ENCODE assay signal across 11 cellular contexts in the genomic region with DNA sequence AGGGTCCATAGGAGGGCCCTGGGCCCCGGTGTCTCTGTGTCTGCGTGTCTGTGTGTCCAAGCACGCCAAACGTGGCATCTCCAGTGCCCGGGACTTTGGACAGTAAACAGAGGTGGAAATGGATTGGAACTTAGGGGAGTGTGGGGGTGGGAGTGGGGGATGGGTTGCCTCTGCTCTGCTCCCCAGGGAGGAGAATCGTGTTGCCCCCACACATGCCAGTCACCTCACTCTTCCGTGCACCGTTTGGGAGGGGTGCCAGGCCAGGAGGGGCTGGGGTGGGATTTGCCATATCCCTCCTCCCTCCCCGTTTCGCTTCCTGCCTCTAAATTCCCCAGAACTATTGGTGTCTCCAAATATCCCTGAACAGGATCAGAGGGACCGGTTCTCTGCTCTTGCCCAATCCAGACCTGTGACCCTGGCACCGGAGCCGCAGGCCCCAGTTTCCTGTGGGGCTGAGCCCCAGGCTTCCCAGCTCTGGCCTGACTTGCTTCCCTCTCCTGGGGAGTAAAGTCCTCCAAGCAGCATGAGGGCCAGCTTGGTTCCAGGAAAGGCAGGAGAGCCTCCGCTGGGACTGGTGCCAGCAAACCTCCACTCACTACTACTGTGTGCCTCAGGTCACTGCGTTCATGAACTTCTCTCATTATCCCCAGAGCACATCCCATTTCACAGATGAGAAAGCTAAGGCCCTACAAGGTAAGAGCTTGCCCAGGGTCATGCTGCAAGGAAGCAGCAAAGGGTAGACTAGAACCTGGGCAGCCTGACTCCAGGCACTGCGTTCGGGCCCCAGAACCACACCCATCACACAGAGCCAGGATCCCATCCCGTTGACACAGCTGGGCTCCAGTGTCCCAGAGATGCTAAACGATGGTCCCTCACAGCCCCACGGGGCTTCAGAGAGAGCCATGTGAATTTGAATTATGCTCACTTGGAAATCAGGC. TPM values are rescaled to one million over a fixed set of nuclear protein-coding genes. Genes with fewer than 3 reads are reported as not detected.
DNase-seq lines count a peak whose midpoint lies in the region; ATAC-seq, FAIRE-seq and TF ChIP-seq lines count a peak whose summit lies in the region.
"Had no signal": no experiment of that assay in that cellular context is flagged by ENCODE, and none has a peak within 500 bp of the region (broad histone marks: within the 10 kb centered on the region; RNA-seq: fewer than 3 reads in every experiment).

A gene with protein sequence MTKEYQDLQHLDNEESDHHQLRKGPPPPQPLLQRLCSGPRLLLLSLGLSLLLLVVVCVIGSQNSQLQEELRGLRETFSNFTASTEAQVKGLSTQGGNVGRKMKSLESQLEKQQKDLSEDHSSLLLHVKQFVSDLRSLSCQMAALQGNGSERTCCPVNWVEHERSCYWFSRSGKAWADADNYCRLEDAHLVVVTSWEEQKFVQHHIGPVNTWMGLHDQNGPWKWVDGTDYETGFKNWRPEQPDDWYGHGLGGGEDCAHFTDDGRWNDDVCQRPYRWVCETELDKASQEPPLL (minus strand): TSS at position 54 of the 938 bp plus-strand sequence. CDS start 807 bp downstream, outside the sequence.

- WGBS in smooth muscle cell (ENCODE audit: low lambda C conversion rate), result 86% methylated on average over 19 of the region's 20 CpGs

- H2AFZ ChIP-seq in astrocyte (ENCODE audit: low read depth, low read length), result peak within 1 kb of the TSS; percentile 81
- H2AFZ ChIP-seq in smooth muscle cell (ENCODE audit: low read depth), result no peak within 1 kb of the TSS

- H3K79me2 ChIP-seq in astrocyte (ENCODE audit: insufficient read depth, low read length) (no peaks in the 10 kb centered on the region), smooth muscle cell (ENCODE audit: low read depth) (no peaks in the 10 kb centered on the region)

- H3K36me3 Mint-ChIP-seq in activated T-cell treated with anti-CD3 and anti-CD28 coated beads, Interleukin-2, amount 50 U/mL, for 72 hours (ENCODE audit: insufficient read depth in 2 of 2), result no peaks in the 10 kb centered on the region
- H3K36me3 Mint-ChIP-seq in astrocyte (ENCODE audit: low read depth, unreplicated experiment), result no peaks in the 10 kb centered on the region

- H3K27ac ChIP-seq in astrocyte (ENCODE audit: low read depth, low read length), result no peak within 1 kb of the TSS
- H3K27ac ChIP-seq in smooth muscle cell (ENCODE audit: low read depth), result no peak within 1 kb of the TSS
- no peak within 1 kb of the TSS for H3K27ac ChIP-seq in colonic mucosa

- H3K9me3 ChIP-seq in astrocyte (ENCODE audit: insufficient read depth, low read depth, low read length), result no peaks in the 10 kb centered on the region
- H3K9me3 ChIP-seq in smooth muscle cell (replicated peaks; ENCODE audit: low read depth), result no peaks in the 10 kb centered on the region
- no peaks in the 10 kb centered on the region for H3K9me3 ChIP-seq in colonic mucosa

- H3K27me3 Mint-ChIP-seq in activated T-cell treated with anti-CD3 and anti-CD28 coated beads, Interleukin-2, amount 50 U/mL, for 72 hours (ENCODE audit: low read depth), result peaks cover 11% of the 10 kb centered on the region
- H3K27me3 Mint-ChIP-seq in astrocyte (ENCODE audit: low read depth, unreplicated experiment), result no peaks in the 10 kb centered on the region

- H3F3A ChIP-seq in smooth muscle cell (ENCODE audit: low read depth), result no peaks in the 10 kb centered on the region

- no peaks in the 10 kb centered on the region for H3K36me3 ChIP-seq in astrocyte (ENCODE audit: insufficient read depth, low read length)
- no peaks in the 10 kb centered on the region for H3K36me3 ChIP-seq in smooth muscle cell (ENCODE audit: low read depth)
- no peaks in the 10 kb centered on the region for H3K36me3 ChIP-seq in colonic mucosa

- intact Hi-C loops in colonic mucosa (cut with DNase I), result no loop called here

- H3K4me1 ChIP-seq in astrocyte (ENCODE audit: insufficient read depth, low read length) (peaks cover 17% of the 10 kb centered on the region), smooth muscle cell (ENCODE audit: low read depth) (no peaks in the 10 kb centered on the region), colonic mucosa (peaks cover 7% of the 10 kb centered on the region)

- H3K4me3 ChIP-seq in astrocyte (ENCODE audit: insufficient read depth, low read depth, low read length) (peak within 1 kb of the TSS; percentile 62), smooth muscle cell (peak within 1 kb of the TSS; percentile 59), colonic mucosa (no peak within 1 kb of the TSS)

- no peak for FAIRE-seq in astrocyte (lab: Jason Lieb, UNC)

- H3K9me3 Mint-ChIP-seq in activated T-cell treated with anti-CD3 and anti-CD28 coated beads, Interleukin-2, amount 50 U/mL, for 72 hours, result no peaks in the 10 kb centered on the region
- no peaks in the 10 kb centered on the region for H3K9me3 Mint-ChIP-seq in astrocyte (ENCODE audit: unreplicated experiment)

- no peak for ATAC-seq in activated T-cell treated with anti-CD3 and anti-CD28 coated beads, Interleukin-2, amount 50 U/mL, for 72 hours (replicated peaks in 1 of 2)
- ATAC-seq in left lobe of liver (peak; percentile 66), GM21786 (IDR thresholded peaks at IDR 0.05; ENCODE audit: unreplicated experiment) (no peak)

- H3K27ac Mint-ChIP-seq in activated T-cell treated with anti-CD3 and anti-CD28 coated beads, Interleukin-2, amount 50 U/mL, for 72 hours, result no peak within 1 kb of the TSS
- H3K27ac Mint-ChIP-seq in astrocyte (ENCODE audit: unreplicated experiment), result peak within 1 kb of the TSS; percentile 41

- H3K4me3 Mint-ChIP-seq in activated T-cell treated with anti-CD3 and anti-CD28 coated beads, Interleukin-2, amount 50 U/mL, for 72 hours, result peak within 1 kb of the TSS; percentile 77 to 82
- no peak within 1 kb of the TSS for H3K4me3 Mint-ChIP-seq in astrocyte (ENCODE audit: unreplicated experiment)

- no peaks in the 10 kb centered on the region for H3K27me3 ChIP-seq in astrocyte (ENCODE audit: insufficient read depth, low read length)
- H3K27me3 ChIP-seq in smooth muscle cell (ENCODE audit: low read depth), result no peaks in the 10 kb centered on the region
- H3K27me3 ChIP-seq in colonic mucosa, result no peaks in the 10 kb centered on the region

- no peak for DNase-seq in activated T-cell treated with anti-CD3 and anti-CD28 coated beads, Interleukin-2, amount 50 U/mL, for 72 hours
- DNase-seq in activated T-cell treated with anti-CD3 and anti-CD28 coated beads for 4 hours (no peak), astrocyte (ENCODE audit: low read depth) (no peak), left lobe of liver (ENCODE audit: low spot score) (peak; percentile 96), smooth muscle cell (lab: John Stamatoyannopoulos, UW; ENCODE audit: unreplicated experiment) (no peak), NCI-H2081 treated with DMSO at 0.1 percent for 48 hours (lab: John Stamatoyannopoulos, UW) (no peak), colonic mucosa (no peak)
- DNase-seq: AML-193, anterior cingulate cortex, foreskin melanocyte had no signal

- H3K9ac ChIP-seq in astrocyte (ENCODE audit: low read length), result peak within 1 kb of the TSS; percentile 80
- no peak within 1 kb of the TSS for H3K9ac ChIP-seq in smooth muscle cell (ENCODE audit: low read depth)
- no peak within 1 kb of the TSS for H3K9ac ChIP-seq in colonic mucosa (ENCODE audit: low read depth in 2 of 2, low read length in 2 of 2)

- H4K20me1 ChIP-seq in astrocyte (ENCODE audit: insufficient read depth, low read length), result peaks cover 11% of the 10 kb centered on the region
- H4K20me1 ChIP-seq in smooth muscle cell (ENCODE audit: low read depth), result no peaks in the 10 kb centered on the region

- H3K4me1 Mint-ChIP-seq in activated T-cell treated with anti-CD3 and anti-CD28 coated beads, Interleukin-2, amount 50 U/mL, for 72 hours (ENCODE audit: low read depth), result peaks cover 12% of the 10 kb centered on the region
- H3K4me1 Mint-ChIP-seq in astrocyte (ENCODE audit: low read depth, unreplicated experiment), result peaks cover 13% of the 10 kb centered on the region

- H3K4me2 ChIP-seq in astrocyte (ENCODE audit: low read length), result peak within 1 kb of the TSS; percentile 98
- H3K4me2 ChIP-seq in smooth muscle cell, result peak within 1 kb of the TSS; percentile 90

- TF ChIP-seq CTCF in astrocyte (IDR thresholded peaks at IDR 0.05; ENCODE audit: insufficient read depth, low read depth, low read length) (no peak), smooth muscle cell (IDR thresholded peaks at IDR 0.05; ENCODE audit: borderline replicate concordance, insufficient read depth, poor library complexity, severe bottlenecking) (no peak), colonic mucosa (IDR thresholded peaks at IDR 0.05) (no peak)

RNA-seq across cellular contexts. Expression of the gene that starts here (rescaled TPM):
- 1 to 10 TPM; 1.5 to 2.1 TPM for total RNA-seq in activated T-cell treated with anti-CD3 and anti-CD28 coated beads, Interleukin-2, amount 50 U/mL, for 72 hours
- total RNA-seq in astrocyte, result 3.6 and 5.0 TPM in 2 replicates
- total RNA-seq in left lobe of liver, result 526 TPM
- total RNA-seq in smooth muscle cell, result 1.2 and 3.6 TPM in 2 replicates
- 4.2 and 11.0 TPM in 2 replicates for polyA plus RNA-seq in smooth muscle cell
- total RNA-seq in colonic mucosa, result 1 to 10 TPM in 1 of 2 donors, under 1 TPM in 1; 0.47 to 1.1 TPM

Comparison
In these comparisons a context has a peak if more than half of its experiments do, and no peak if none do; other contexts are left out.
1. RNA of the gene that starts here (total RNA-seq): 526 TPM in left lobe of liver (single experiment); 3.6 to 5.0 TPM in astrocyte, 1.5 to 2.1 TPM in activated T-cell treated with anti-CD3 and anti-CD28 coated beads, Interleukin-2, amount 50 U/mL, for 72 hours, 1.2 to 3.6 TPM in smooth muscle cell and 0.47 to 1.1 TPM in colonic mucosa; every median in the first group is over 10 times any median in the second.